Comparison of ENCODE assay signal across 19 cellular contexts in genomic region chr6:156378853-156379252, GRCh38.
A peak's percentile ranks its signal among the peaks of the same experiment; 100 is the strongest.
DNase-seq lines count a peak whose midpoint lies in the region; ATAC-seq, FAIRE-seq and TF ChIP-seq lines count a peak whose summit lies in the region.
"Had no signal": no experiment of that assay in that cellular context is flagged by ENCODE, and none has a peak within 500 bp of the region (broad histone marks: within the 10 kb centered on the region; RNA-seq: fewer than 3 reads in every experiment).

No MANE protein-coding gene starts in this region.

- FAIRE-seq in astrocyte (lab: Jason Lieb, UNC), result no peak
- FAIRE-seq: frontal cortex had no signal

- no peaks in the 10 kb centered on the region for H3K36me3 Mint-ChIP-seq in astrocyte (ENCODE audit: low read depth, unreplicated experiment)
- H3K36me3 Mint-ChIP-seq in naive thymus-derived CD8-positive, alpha-beta T cell, result no peaks in the 10 kb centered on the region
- H3K36me3 Mint-ChIP-seq in activated T-cell treated with anti-CD3 and anti-CD28 coated beads, Interleukin-2, amount 50 U/mL, for 4 hours (ENCODE audit: insufficient read depth), result no peaks in the 10 kb centered on the region

- ATAC-seq in HCT116, result no peak
- ATAC-seq in naive thymus-derived CD8-positive, alpha-beta T cell, result peak; percentile 39 to 60
- ATAC-seq in activated T-cell treated with anti-CD3 and anti-CD28 coated beads, Interleukin-2, amount 50 U/mL, for 4 hours, result no peak
- ATAC-seq in HG03139 (IDR thresholded peaks at IDR 0.05; ENCODE audit: unreplicated experiment), result no peak
- ATAC-seq: left colon had no signal

- peak; percentile 20; the same call in 1 of the 2 replicates for TF ChIP-seq RAD21 in HCT116 (IDR thresholded peaks at IDR 0.05; ENCODE audit: low read depth)

- H3K27me3 ChIP-seq in HCT116 (ENCODE audit: insufficient read depth, low read length), result no peaks in the 10 kb centered on the region
- H3K27me3 ChIP-seq in astrocyte (ENCODE audit: insufficient read depth, low read length), result no peaks in the 10 kb centered on the region
- H3K27me3 ChIP-seq: dorsolateral prefrontal cortex had no signal

- TF ChIP-seq CTCF in GM10248 (IDR thresholded peaks at IDR 0.05; ENCODE audit: control extremely low read depth, extremely low read depth, low read depth, missing control alignments) (peak; percentile 11), HCT116 (IDR thresholded peaks at IDR 0.05 in 2 of 3, conservative IDR thresholded peaks at IDR 0.05 in 1 of 3; ENCODE audit: borderline replicate concordance in 1 of 3, insufficient read depth in 1 of 3, low read depth in 2 of 3, low read length in 2 of 3) (peak in 1 of 3 experiments; percentile 9; a peak in 1 of 6 replicates), astrocyte (IDR thresholded peaks at IDR 0.05; ENCODE audit: insufficient read depth, low read depth, low read length) (no peak)

- peaks cover 21% of the 10 kb centered on the region for H3K4me1 Mint-ChIP-seq in astrocyte (ENCODE audit: low read depth, unreplicated experiment)
- peaks cover 0 to 2% (median under 1%) of the 10 kb centered on the region in 4 donors for H3K4me1 Mint-ChIP-seq in naive thymus-derived CD8-positive, alpha-beta T cell
- H3K4me1 Mint-ChIP-seq in activated T-cell treated with anti-CD3 and anti-CD28 coated beads, Interleukin-2, amount 50 U/mL, for 4 hours (ENCODE audit: low read depth), result peaks cover 14% of the 10 kb centered on the region

- H3K27ac ChIP-seq in HCT116 (ENCODE audit: low read depth, low read length), result no peak overlapping the region
- H3K27ac ChIP-seq in astrocyte (ENCODE audit: low read depth, low read length), result peak overlapping the region; percentile 2
- H3K27ac ChIP-seq: dorsolateral prefrontal cortex, RWPE1 had no signal

- no peak overlapping the region for H3K4me3 Mint-ChIP-seq in astrocyte (ENCODE audit: unreplicated experiment)
- H3K4me3 Mint-ChIP-seq in naive thymus-derived CD8-positive, alpha-beta T cell, result no peak overlapping the region
- no peak overlapping the region for H3K4me3 Mint-ChIP-seq in activated T-cell treated with anti-CD3 and anti-CD28 coated beads, Interleukin-2, amount 50 U/mL, for 4 hours

- H2AFZ ChIP-seq in HCT116 (ENCODE audit: low read depth, low read length, poor library complexity, severe bottlenecking) (no peak overlapping the region), astrocyte (ENCODE audit: low read depth, low read length) (no peak overlapping the region)

- intact Hi-C loops in HCT116 (cut with micrococcal nuclease), result no loop called here

- H3K9me3 ChIP-seq in HCT116 (ENCODE audit: control insufficient read depth in 1 of 2, insufficient read depth in 1 of 2, low read depth in 1 of 2, low read length in 2 of 2), result no peaks in the 10 kb centered on the region
- no peaks in the 10 kb centered on the region for H3K9me3 ChIP-seq in astrocyte (ENCODE audit: insufficient read depth, low read depth, low read length)

- H3K79me2 ChIP-seq in HCT116 (ENCODE audit: insufficient read depth, low read length), result no peaks in the 10 kb centered on the region
- H3K79me2 ChIP-seq in astrocyte (ENCODE audit: insufficient read depth, low read length), result no peaks in the 10 kb centered on the region

- H3K4me2 ChIP-seq in HCT116 (ENCODE audit: low read length) (no peak overlapping the region), astrocyte (ENCODE audit: low read length) (no peak overlapping the region)

- no peak for DNase-seq in GM10248 (ENCODE audit: extremely low spot score)
- no peak for DNase-seq in HCT116 (ENCODE audit: low read depth, low spot score)
- no peak for DNase-seq in astrocyte (ENCODE audit: low read depth)
- DNase-seq in naive thymus-derived CD8-positive, alpha-beta T cell, result peak in 1 of 10 donors; percentile 24
- DNase-seq in activated T-cell treated with anti-CD3 and anti-CD28 coated beads, Interleukin-2, amount 50 U/mL, for 4 hours, result no peak
- no peak for DNase-seq in NCI-H2171 (lab: John Stamatoyannopoulos, UW)
- DNase-seq: activated naive CD4-positive, alpha-beta T cell; amniotic stem cell; dorsolateral prefrontal cortex; KG1; left colon; NCI-H1092; NCI-H2029; NCI-H446; NK-92 treated with Interleukin-12 subunit alpha and Interleukin-12 subunit beta, amount 100 ng/mL, for 24 hours; stimulated activated CD4-positive, alpha-beta T cell treated with anti-CD3 and anti-CD28 coated beads, Interleukin-4, amount 100 ng/mL, for 24 hours had no signal

- H3K9me3 Mint-ChIP-seq in astrocyte (ENCODE audit: unreplicated experiment), result peaks cover 3% of the 10 kb centered on the region
- no peaks in the 10 kb centered on the region for H3K9me3 Mint-ChIP-seq in naive thymus-derived CD8-positive, alpha-beta T cell
- no peaks in the 10 kb centered on the region for H3K9me3 Mint-ChIP-seq in activated T-cell treated with anti-CD3 and anti-CD28 coated beads, Interleukin-2, amount 50 U/mL, for 4 hours

- H3K36me3 ChIP-seq in HCT116 (ENCODE audit: control insufficient read depth in 1 of 2, insufficient read depth in 2 of 2, low read length in 2 of 2) (no peaks in the 10 kb centered on the region), astrocyte (ENCODE audit: insufficient read depth, low read length) (no peaks in the 10 kb centered on the region)

- H3K4me3 ChIP-seq in HCT116 (replicated peaks in 1 of 2; ENCODE audit: low read depth in 1 of 2, low read length in 2 of 2), result no peak overlapping the region
- no peak overlapping the region for H3K4me3 ChIP-seq in astrocyte (ENCODE audit: insufficient read depth, low read depth, low read length)
- H3K4me3 ChIP-seq: dorsolateral prefrontal cortex had no signal

- no peaks in the 10 kb centered on the region for H3K27me3 Mint-ChIP-seq in astrocyte (ENCODE audit: low read depth, unreplicated experiment)
- peaks cover 0 to 2% (median 0%) of the 10 kb centered on the region in 5 donors for H3K27me3 Mint-ChIP-seq in naive thymus-derived CD8-positive, alpha-beta T cell
- H3K27me3 Mint-ChIP-seq in activated T-cell treated with anti-CD3 and anti-CD28 coated beads, Interleukin-2, amount 50 U/mL, for 4 hours (ENCODE audit: low read depth), result no peaks in the 10 kb centered on the region

- RAD21 ChIA-PET in HCT116 (lab: Charles Lee; ENCODE audit: low non-redundant PET in 1 of 2, low total read pairs in 2 of 2, uncharacterized antibody in 2 of 2, unreplicated experiment in 2 of 2), result no interaction called here

- H3K4me1 ChIP-seq in HCT116 (ENCODE audit: control insufficient read depth in 1 of 2, insufficient read depth in 2 of 2, low read length in 2 of 2) (peaks cover 11% of the 10 kb centered on the region in 2 experiments), astrocyte (ENCODE audit: insufficient read depth, low read length) (peaks cover 17% of the 10 kb centered on the region)

- no TSS peak for BruUV-seq in HCT116 (replicated peaks; lab: Mats Ljungman, UMichigan)

- peak overlapping the region; percentile 86 for H3K27ac Mint-ChIP-seq in astrocyte (ENCODE audit: unreplicated experiment)
- peak overlapping the region in 2 of 10 donors; percentile 9 to 54 for H3K27ac Mint-ChIP-seq in naive thymus-derived CD8-positive, alpha-beta T cell

- H4K20me1 ChIP-seq in HCT116 (ENCODE audit: insufficient read depth) (no peaks in the 10 kb centered on the region), astrocyte (ENCODE audit: insufficient read depth, low read length) (no peaks in the 10 kb centered on the region)

- TF ChIP-seq POLR2A in HCT116 (IDR thresholded peaks at IDR 0.05; ENCODE audit: borderline replicate concordance, extremely low read depth, insufficient read depth, insufficient read length), result no peak

- H3K9ac ChIP-seq in HCT116 (ENCODE audit: low read length) (no peak overlapping the region), astrocyte (ENCODE audit: low read length) (no peak overlapping the region)

- POLR2A ChIA-PET in GM10248 (lab: Yijun Ruan, JAX) (no interaction called here), HCT116 (lab: Charles Lee) (no interaction called here)
- POLR2A ChIA-PET in naive thymus-derived CD8-positive, alpha-beta T cell (lab: Charles Lee), result no interaction called here

- CTCF ChIA-PET in GM10248 (lab: Yijun Ruan, JAX), result no interaction called here
- CTCF ChIA-PET in HCT116 (lab: Charles Lee), result no interaction called here

- no peaks in the 10 kb centered on the region for H3K9me2 ChIP-seq in HCT116 (ENCODE audit: insufficient read depth)

TF ChIP-seq in HCT116, 20 proteins besides CTCF, POLR2A, EP300 and RAD21:
- TF ChIP-seq ZNF274 (IDR thresholded peaks at IDR 0.05; ENCODE audit: low read depth, low read length) (no peak), ELF1 (IDR thresholded peaks at IDR 0.05; ENCODE audit: borderline replicate concordance, low read depth) (no peak)

Comparison
In these comparisons a context has a peak if more than half of its experiments do, and no peak if none do; other contexts are left out.
1. ATAC-seq: peak in naive thymus-derived CD8-positive, alpha-beta T cell (2 of 2); none in HCT116 (single experiment), activated T-cell treated with anti-CD3 and anti-CD28 coated beads, Interleukin-2, amount 50 U/mL, for 4 hours (0 of 2) and HG03139 (single experiment).